19 cellular contexts compared by ENCODE assay signal in genomic region chr4:77510367-77510766, GRCh38.
"Had no signal": no experiment of that assay in that cellular context is flagged by ENCODE, and none has a peak within 500 bp of the region (broad histone marks: within the 10 kb centered on the region; RNA-seq: fewer than 3 reads in every experiment).

No MANE protein-coding gene starts in this region.

- H3K27me3 ChIP-seq: MG63 had no signal

- H3K4me3 ChIP-seq: MG63 had no signal

- H3K36me3 ChIP-seq: MG63 had no signal

- H3K9me3 ChIP-seq: MG63, SK-N-SH had no signal

- DNase-seq: Karpas-422, KG1, MG63, NCI-H1092, NCI-H1105 treated with DMSO at 0.1 percent for 48 hours, NCI-H1417 treated with DMSO at 0.1 percent for 48 hours, NCI-H146, NCI-H1694 treated with DMSO at 0.1 percent for 48 hours, NCI-H1930, NCI-H2081, NCI-H2107, NCI-H2227 treated with DMSO at 0.1 percent for 48 hours, NCI-H524, NCI-H526 treated with DMSO at 0.1 percent for 48 hours, NCI-H748 treated with DMSO at 0.1 percent for 48 hours, RPMI8226, SHP77, SK-N-SH, SW 1271 had no signal
